ENCODE assay signal across 17 cellular contexts in the genomic region with DNA sequence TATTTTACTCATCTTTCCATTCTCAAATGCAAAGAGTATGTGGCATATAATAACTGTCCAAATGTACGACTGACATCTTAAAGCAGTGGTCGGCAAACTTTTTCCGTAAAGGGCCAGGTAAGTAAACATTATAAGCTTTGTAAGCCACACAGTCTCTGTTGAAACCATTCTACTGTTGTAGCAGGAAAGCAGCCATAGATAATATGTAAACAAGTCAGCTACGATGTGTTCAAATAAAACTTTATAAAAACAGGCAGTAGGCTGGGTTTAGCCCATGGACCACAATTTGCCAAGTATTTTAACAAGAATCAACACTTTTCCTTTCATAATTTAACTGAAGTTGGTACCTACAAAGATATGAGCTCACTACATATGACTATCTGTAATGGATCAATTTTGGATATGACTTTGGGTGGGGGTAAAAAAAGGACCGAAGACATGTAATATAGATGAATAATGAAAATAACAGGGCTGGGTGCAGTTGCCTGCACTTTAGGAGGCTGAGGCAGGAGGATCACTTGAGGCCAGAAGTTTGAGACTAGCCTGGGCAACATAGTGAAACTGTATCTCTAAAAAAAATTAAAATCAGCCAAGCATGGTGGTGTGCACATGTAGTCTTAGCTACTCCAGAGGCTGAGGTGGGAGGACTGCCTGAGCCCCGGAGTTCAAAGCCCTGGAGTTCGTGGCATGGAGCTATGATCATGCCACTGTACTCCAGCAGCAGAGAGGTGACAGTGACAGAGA.
"Had no signal": no experiment of that assay in that cellular context is flagged by ENCODE, and none has a peak within 500 bp of the region (broad histone marks: within the 10 kb centered on the region; RNA-seq: fewer than 3 reads in every experiment).

No MANE protein-coding gene starts in this region.

- H3K9me3 Mint-ChIP-seq: activated CD4-positive, alpha-beta T cell treated with anti-CD3 and anti-CD28 coated beads, Interleukin-2, amount 10 ng/mL, durations not matched to agents 7 days and 5 days; activated naive CD8-positive, alpha-beta T cell treated with anti-CD3 and anti-CD28 coated beads for 36 hours; activated T-cell treated with anti-CD3 and anti-CD28 coated beads, Interleukin-2, amount 50 U/mL, for 4 hours; naive thymus-derived CD4-positive, alpha-beta T cell had no signal

- H3K4me3 Mint-ChIP-seq: activated CD4-positive, alpha-beta T cell treated with anti-CD3 and anti-CD28 coated beads, Interleukin-2, amount 10 ng/mL, durations not matched to agents 7 days and 5 days; activated CD8-positive, alpha-beta T cell treated with anti-CD3 and anti-CD28 coated beads, Interleukin-2, amount 10 ng/mL, durations not matched to agents 7 days and 5 days; activated naive CD8-positive, alpha-beta T cell treated with anti-CD3 and anti-CD28 coated beads for 36 hours; activated T-cell treated with anti-CD3 and anti-CD28 coated beads, Interleukin-2, amount 50 U/mL, for 4 hours had no signal

- H3K27ac ChIP-seq: epithelial cell of prostate, hepatocyte had no signal

- H3K4me3 ChIP-seq: hepatocyte had no signal

- H3K27me3 Mint-ChIP-seq: activated CD4-positive, alpha-beta T cell treated with anti-CD3 and anti-CD28 coated beads, Interleukin-2, amount 10 ng/mL, durations not matched to agents 7 days and 5 days; activated naive CD8-positive, alpha-beta T cell treated with anti-CD3 and anti-CD28 coated beads for 36 hours; naive thymus-derived CD4-positive, alpha-beta T cell had no signal

- ATAC-seq: activated CD8-positive, alpha-beta T cell treated with anti-CD3 and anti-CD28 coated beads, Interleukin-2, amount 10 ng/mL, durations not matched to agents 7 days and 5 days; activated T-cell treated with anti-CD3 and anti-CD28 coated beads, Interleukin-2, amount 50 U/mL, for 4 hours; naive thymus-derived CD4-positive, alpha-beta T cell had no signal

- H3K27ac Mint-ChIP-seq: activated CD4-positive, alpha-beta T cell treated with anti-CD3 and anti-CD28 coated beads, Interleukin-2, amount 10 ng/mL, durations not matched to agents 7 days and 5 days; activated CD8-positive, alpha-beta T cell treated with anti-CD3 and anti-CD28 coated beads, Interleukin-2, amount 10 ng/mL, durations not matched to agents 7 days and 5 days; activated naive CD8-positive, alpha-beta T cell treated with anti-CD3 and anti-CD28 coated beads for 36 hours had no signal

- H3K27me3 ChIP-seq: hepatocyte had no signal

- H2AFZ ChIP-seq: hepatocyte had no signal

- H3K4me2 ChIP-seq: hepatocyte had no signal

- DNase-seq: activated CD4-positive, alpha-beta T cell treated with anti-CD3 and anti-CD28 coated beads, Interleukin-2, amount 10 ng/mL, durations not matched to agents 7 days and 5 days; activated CD4-positive, CD25-positive, alpha-beta regulatory T cell; activated CD8-positive, alpha-beta T cell treated with anti-CD3 and anti-CD28 coated beads, Interleukin-2, amount 10 ng/mL, durations not matched to agents 7 days and 5 days; activated gamma-delta T cell; activated naive CD8-positive, alpha-beta T cell treated with anti-CD3 and anti-CD28 coated beads for 36 hours; activated T-cell treated with anti-CD3 and anti-CD28 coated beads, Interleukin-2, amount 50 U/mL, for 4 hours; amygdala; foreskin fibroblast; mesenchymal stem cell; naive thymus-derived CD4-positive, alpha-beta T cell; stimulated activated CD4-positive, alpha-beta T cell treated with anti-CD3 and anti-CD28 coated beads, Interleukin-12 subunit alpha, Interleukin-12 subunit beta, amount 100 ng/mL, for 4 hours; stimulated activated CD4-positive, alpha-beta T cell treated with anti-CD3 and anti-CD28 coated beads, Interleukin-1b, Interleukin-23, amount 100 ng/mL, for 48 hours; stimulated activated CD8-positive, alpha-beta memory T cell treated with anti-CD3 and anti-CD28 coated beads, Interleukin-4, amount 100 ng/mL, for 48 hours; stimulated activated naive CD4-positive, alpha-beta T cell; T-helper 9 cell had no signal
